26 cellular contexts compared by ENCODE assay signal in the genomic region with DNA sequence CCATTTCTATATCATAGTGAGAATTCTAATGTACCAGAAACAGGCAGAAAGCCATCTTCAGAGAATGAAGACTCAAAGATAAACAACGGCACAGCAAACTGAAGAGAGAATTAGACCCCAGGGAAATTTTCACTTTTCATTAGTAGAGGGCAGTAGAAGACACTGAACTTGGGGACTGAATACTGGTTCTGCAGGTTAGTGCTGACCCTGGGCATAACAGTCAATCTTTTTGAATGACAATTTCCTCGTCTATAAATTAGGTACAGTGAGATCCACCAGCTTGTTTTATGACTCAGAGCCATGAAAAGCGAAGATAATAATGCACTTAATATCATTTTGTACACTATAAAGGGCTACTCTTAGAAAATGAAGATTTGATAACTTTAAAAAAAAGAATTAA.
"Had no signal": no experiment of that assay in that cellular context is flagged by ENCODE, and none has a peak within 500 bp of the region (broad histone marks: within the 10 kb centered on the region; RNA-seq: fewer than 3 reads in every experiment).

No MANE protein-coding gene starts in this region.

- DNase-seq: activated CD4-positive, alpha-beta T cell treated with anti-CD3 and anti-CD28 coated beads, Interleukin-2, amount 10 ng/mL, durations not matched to agents 24 days and 14 days; activated CD4-positive, alpha-beta T cell treated with anti-CD3 and anti-CD28 coated beads, Interleukin-2, amount 50 U/mL, for 4 hours; activated CD8-positive, alpha-beta T cell treated with anti-CD3 and anti-CD28 coated beads for 36 hours; activated effector memory CD4-positive, alpha-beta T cell treated with anti-CD3 and anti-CD28 coated beads, Interleukin-2, amount 50 U/mL, for 16 hours; activated naive CD4-positive, alpha-beta T cell; activated naive CD4-positive, alpha-beta T cell treated with anti-CD3 and anti-CD28 coated beads, Interleukin-2, amount 50 U/mL, for 16 hours; activated naive CD8-positive, alpha-beta T cell treated with anti-CD3 and anti-CD28 coated beads for 36 hours; activated T-cell treated with anti-CD3 and anti-CD28 coated beads, Interleukin-2, amount 50 U/mL, for 1 hour; activated T-cell treated with anti-CD3 and anti-CD28 coated beads, Interleukin-2, amount 50 U/mL, for 72 hours; amniotic stem cell; aorta; brain microvascular endothelial cell; central memory CD4-positive, alpha-beta T cell; NCI-H1105; NCI-H1436; NCI-H1694; NCI-H1930; NCI-H2081 treated with DMSO at 0.1 percent for 48 hours; NCI-H226; NCI-H524 treated with DMSO at 0.1 percent for 48 hours; Right ventricle myocardium superior; SW 1271; T-helper 1 cell; T-helper 2 cell; T-helper 9 cell had no signal

- H3K27me3 ChIP-seq: brain microvascular endothelial cell had no signal

- H3K27ac Mint-ChIP-seq: activated CD4-positive, alpha-beta T cell treated with anti-CD3 and anti-CD28 coated beads, Interleukin-2, amount 10 ng/mL, durations not matched to agents 24 days and 14 days; activated CD8-positive, alpha-beta T cell treated with anti-CD3 and anti-CD28 coated beads for 36 hours; activated naive CD8-positive, alpha-beta T cell treated with anti-CD3 and anti-CD28 coated beads for 36 hours; activated T-cell treated with anti-CD3 and anti-CD28 coated beads, Interleukin-2, amount 50 U/mL, for 72 hours; activated T-helper 17 cell treated with anti-CD3 and anti-CD28 coated beads, Interleukin-2, amount 50 U/mL, for 72 hours had no signal

- H3K4me1 Mint-ChIP-seq: activated CD4-positive, alpha-beta T cell treated with anti-CD3 and anti-CD28 coated beads, Interleukin-2, amount 10 ng/mL, durations not matched to agents 24 days and 14 days; activated naive CD8-positive, alpha-beta T cell treated with anti-CD3 and anti-CD28 coated beads for 36 hours; activated T-helper 17 cell treated with anti-CD3 and anti-CD28 coated beads, Interleukin-2, amount 50 U/mL, for 72 hours had no signal

- H3K27me3 Mint-ChIP-seq: activated CD4-positive, alpha-beta T cell treated with anti-CD3 and anti-CD28 coated beads, Interleukin-2, amount 10 ng/mL, durations not matched to agents 24 days and 14 days; activated CD8-positive, alpha-beta T cell treated with anti-CD3 and anti-CD28 coated beads for 36 hours; activated naive CD8-positive, alpha-beta T cell treated with anti-CD3 and anti-CD28 coated beads for 36 hours; activated T-helper 17 cell treated with anti-CD3 and anti-CD28 coated beads, Interleukin-2, amount 50 U/mL, for 72 hours had no signal

- ATAC-seq: activated CD8-positive, alpha-beta T cell treated with anti-CD3 and anti-CD28 coated beads for 36 hours; activated T-cell treated with anti-CD3 and anti-CD28 coated beads, Interleukin-2, amount 50 U/mL, for 72 hours; activated T-helper 17 cell treated with anti-CD3 and anti-CD28 coated beads, Interleukin-2, amount 50 U/mL, for 72 hours had no signal

- H3K4me3 Mint-ChIP-seq: activated CD4-positive, alpha-beta T cell treated with anti-CD3 and anti-CD28 coated beads, Interleukin-2, amount 10 ng/mL, durations not matched to agents 24 days and 14 days; activated CD8-positive, alpha-beta T cell treated with anti-CD3 and anti-CD28 coated beads for 36 hours; activated naive CD8-positive, alpha-beta T cell treated with anti-CD3 and anti-CD28 coated beads for 36 hours; activated T-cell treated with anti-CD3 and anti-CD28 coated beads, Interleukin-2, amount 50 U/mL, for 72 hours; activated T-helper 17 cell treated with anti-CD3 and anti-CD28 coated beads, Interleukin-2, amount 50 U/mL, for 72 hours had no signal

- H3K27ac ChIP-seq: brain microvascular endothelial cell had no signal

- H3K9me3 Mint-ChIP-seq: activated CD4-positive, alpha-beta T cell treated with anti-CD3 and anti-CD28 coated beads, Interleukin-2, amount 10 ng/mL, durations not matched to agents 24 days and 14 days; activated CD8-positive, alpha-beta T cell treated with anti-CD3 and anti-CD28 coated beads for 36 hours; activated naive CD8-positive, alpha-beta T cell treated with anti-CD3 and anti-CD28 coated beads for 36 hours; activated T-cell treated with anti-CD3 and anti-CD28 coated beads, Interleukin-2, amount 50 U/mL, for 72 hours; activated T-helper 17 cell treated with anti-CD3 and anti-CD28 coated beads, Interleukin-2, amount 50 U/mL, for 72 hours had no signal
